In genomic region chr9:38706493-38706892, GRCh38 we compare ENCODE assay signal across 1 cellular context.
TF ChIP-seq lines count a peak whose summit lies in the region.

No MANE protein-coding gene starts in this region.

TF ChIP-seq in GM23338, 12 proteins besides CTCF, POLR2A, EP300 and RAD21:
- TF ChIP-seq, protein P1, sequence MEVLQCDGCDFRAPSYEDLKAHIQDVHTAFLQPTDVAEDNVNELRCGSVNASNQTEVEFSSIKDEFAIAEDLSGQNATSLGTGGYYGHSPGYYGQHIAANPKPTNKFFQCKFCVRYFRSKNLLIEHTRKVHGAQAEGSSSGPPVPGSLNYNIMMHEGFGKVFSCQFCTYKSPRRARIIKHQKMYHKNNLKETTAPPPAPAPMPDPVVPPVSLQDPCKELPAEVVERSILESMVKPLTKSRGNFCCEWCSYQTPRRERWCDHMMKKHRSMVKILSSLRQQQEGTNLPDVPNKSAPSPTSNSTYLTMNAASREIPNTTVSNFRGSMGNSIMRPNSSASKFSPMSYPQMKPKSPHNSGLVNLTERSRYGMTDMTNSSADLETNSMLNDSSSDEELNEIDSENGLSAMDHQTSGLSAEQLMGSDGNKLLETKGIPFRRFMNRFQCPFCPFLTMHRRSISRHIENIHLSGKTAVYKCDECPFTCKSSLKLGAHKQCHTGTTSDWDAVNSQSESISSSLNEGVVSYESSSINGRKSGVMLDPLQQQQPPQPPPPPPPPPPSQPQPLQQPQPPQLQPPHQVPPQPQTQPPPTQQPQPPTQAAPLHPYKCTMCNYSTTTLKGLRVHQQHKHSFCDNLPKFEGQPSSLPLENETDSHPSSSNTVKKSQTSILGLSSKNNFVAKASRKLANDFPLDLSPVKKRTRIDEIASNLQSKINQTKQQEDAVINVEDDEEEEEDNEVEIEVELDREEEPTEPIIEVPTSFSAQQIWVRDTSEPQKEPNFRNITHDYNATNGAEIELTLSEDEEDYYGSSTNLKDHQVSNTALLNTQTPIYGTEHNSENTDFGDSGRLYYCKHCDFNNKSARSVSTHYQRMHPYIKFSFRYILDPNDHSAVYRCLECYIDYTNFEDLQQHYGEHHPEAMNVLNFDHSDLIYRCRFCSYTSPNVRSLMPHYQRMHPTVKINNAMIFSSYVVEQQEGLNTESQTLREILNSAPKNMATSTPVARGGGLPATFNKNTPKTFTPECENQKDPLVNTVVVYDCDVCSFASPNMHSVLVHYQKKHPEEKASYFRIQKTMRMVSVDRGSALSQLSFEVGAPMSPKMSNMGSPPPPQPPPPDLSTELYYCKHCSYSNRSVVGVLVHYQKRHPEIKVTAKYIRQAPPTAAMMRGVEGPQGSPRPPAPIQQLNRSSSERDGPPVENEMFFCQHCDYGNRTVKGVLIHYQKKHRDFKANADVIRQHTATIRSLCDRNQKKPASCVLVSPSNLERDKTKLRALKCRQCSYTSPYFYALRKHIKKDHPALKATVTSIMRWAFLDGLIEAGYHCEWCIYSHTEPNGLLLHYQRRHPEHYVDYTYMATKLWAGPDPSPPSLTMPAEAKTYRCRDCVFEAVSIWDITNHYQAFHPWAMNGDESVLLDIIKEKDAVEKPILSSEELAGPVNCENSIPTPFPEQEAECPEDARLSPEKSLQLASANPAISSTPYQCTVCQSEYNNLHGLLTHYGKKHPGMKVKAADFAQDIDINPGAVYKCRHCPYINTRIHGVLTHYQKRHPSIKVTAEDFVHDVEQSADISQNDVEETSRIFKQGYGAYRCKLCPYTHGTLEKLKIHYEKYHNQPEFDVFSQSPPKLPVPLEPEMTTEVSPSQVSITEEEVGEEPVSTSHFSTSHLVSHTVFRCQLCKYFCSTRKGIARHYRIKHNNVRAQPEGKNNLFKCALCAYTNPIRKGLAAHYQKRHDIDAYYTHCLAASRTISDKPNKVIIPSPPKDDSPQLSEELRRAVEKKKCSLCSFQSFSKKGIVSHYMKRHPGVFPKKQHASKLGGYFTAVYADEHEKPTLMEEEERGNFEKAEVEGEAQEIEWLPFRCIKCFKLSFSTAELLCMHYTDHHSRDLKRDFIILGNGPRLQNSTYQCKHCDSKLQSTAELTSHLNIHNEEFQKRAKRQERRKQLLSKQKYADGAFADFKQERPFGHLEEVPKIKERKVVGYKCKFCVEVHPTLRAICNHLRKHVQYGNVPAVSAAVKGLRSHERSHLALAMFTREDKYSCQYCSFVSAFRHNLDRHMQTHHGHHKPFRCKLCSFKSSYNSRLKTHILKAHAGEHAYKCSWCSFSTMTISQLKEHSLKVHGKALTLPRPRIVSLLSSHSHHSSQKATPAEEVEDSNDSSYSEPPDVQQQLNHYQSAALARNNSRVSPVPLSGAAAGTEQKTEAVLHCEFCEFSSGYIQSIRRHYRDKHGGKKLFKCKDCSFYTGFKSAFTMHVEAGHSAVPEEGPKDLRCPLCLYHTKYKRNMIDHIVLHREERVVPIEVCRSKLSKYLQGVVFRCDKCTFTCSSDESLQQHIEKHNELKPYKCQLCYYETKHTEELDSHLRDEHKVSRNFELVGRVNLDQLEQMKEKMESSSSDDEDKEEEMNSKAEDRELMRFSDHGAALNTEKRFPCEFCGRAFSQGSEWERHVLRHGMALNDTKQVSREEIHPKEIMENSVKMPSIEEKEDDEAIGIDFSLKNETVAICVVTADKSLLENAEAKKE (CRISPR knock-in tag; IDR thresholded peaks at IDR 0.05) = no peak
- TF ChIP-seq, protein P2, sequence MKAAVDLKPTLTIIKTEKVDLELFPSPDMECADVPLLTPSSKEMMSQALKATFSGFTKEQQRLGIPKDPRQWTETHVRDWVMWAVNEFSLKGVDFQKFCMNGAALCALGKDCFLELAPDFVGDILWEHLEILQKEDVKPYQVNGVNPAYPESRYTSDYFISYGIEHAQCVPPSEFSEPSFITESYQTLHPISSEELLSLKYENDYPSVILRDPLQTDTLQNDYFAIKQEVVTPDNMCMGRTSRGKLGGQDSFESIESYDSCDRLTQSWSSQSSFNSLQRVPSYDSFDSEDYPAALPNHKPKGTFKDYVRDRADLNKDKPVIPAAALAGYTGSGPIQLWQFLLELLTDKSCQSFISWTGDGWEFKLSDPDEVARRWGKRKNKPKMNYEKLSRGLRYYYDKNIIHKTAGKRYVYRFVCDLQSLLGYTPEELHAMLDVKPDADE (IDR thresholded peaks at IDR 0.05) = no peak
- TF ChIP-seq ZNF331 (CRISPR knock-in tag; IDR thresholded peaks at IDR 0.05; ENCODE audit: low read depth) = no peak
- TF ChIP-seq JUNB (IDR thresholded peaks at IDR 0.05; ENCODE audit: unreplicated experiment) = no peak
- TF ChIP-seq ZNF114 (CRISPR knock-in tag; IDR thresholded peaks at IDR 0.05) = no peak
- TF ChIP-seq STAT1 (IDR thresholded peaks at IDR 0.05; ENCODE audit: unreplicated experiment) = no peak
- no peak for TF ChIP-seq CREB1 (CRISPR knock-in tag; IDR thresholded peaks at IDR 0.05; ENCODE audit: low read depth)
- no peak for TF ChIP-seq POLR2AphosphoS5 (IDR thresholded peaks at IDR 0.05; ENCODE audit: low read depth)
- TF ChIP-seq NANOG (IDR thresholded peaks at IDR 0.05; ENCODE audit: borderline replicate concordance) = no peak
- TF ChIP-seq EZH2phosphoT487 (IDR thresholded peaks at IDR 0.05; ENCODE audit: unreplicated experiment) = no peak
- TF ChIP-seq EZH2 (IDR thresholded peaks at IDR 0.05; ENCODE audit: low read depth, unreplicated experiment) = no peak
- no peak for TF ChIP-seq REST (IDR thresholded peaks at IDR 0.05; ENCODE audit: unreplicated experiment)
